ENCODE assay signal across 4 cellular contexts in the genomic region with DNA sequence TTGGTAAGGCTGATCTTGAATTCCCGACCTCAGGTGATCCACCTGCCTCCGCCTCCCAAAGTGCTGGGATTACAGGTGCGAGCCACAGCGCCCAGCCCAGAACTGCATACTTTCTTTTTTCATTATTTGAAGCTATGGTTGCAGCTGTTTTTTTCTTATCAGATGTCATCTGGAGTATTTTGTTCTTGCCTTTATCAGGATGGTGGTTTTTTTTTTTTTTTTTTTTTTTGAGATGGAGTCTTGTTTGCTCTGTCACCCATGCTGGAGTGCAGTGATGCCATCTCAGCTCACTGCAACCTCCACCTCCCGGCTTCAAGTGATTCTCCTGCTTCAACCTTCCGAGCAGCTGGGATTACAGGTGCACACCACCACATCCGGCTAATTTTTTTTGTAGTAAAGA. TPM values are rescaled to one million over a fixed set of nuclear protein-coding genes. Genes with fewer than 3 reads are reported as not detected.
DNase-seq lines count a peak whose midpoint lies in the region.
"Not testable (repeated sequence)": the region's sequence is repeated elsewhere in the genome, so short reads cannot be mapped to it uniquely, and the experiment has no call there.

No MANE protein-coding gene starts in this region.

- H2BK5ac ChIP-seq in trophoblast cell (ENCODE audit: low read depth, low read length, poor library complexity): not testable (repeated sequence)

- H4K8ac ChIP-seq in trophoblast cell (ENCODE audit: low read depth, low read length): not testable (repeated sequence)

- H3K4me2 ChIP-seq in trophoblast cell (ENCODE audit: low read length): not testable (repeated sequence)

- H3K27me3 ChIP-seq in trophoblast cell (ENCODE audit: insufficient read depth, low read length): not testable (repeated sequence)

- not testable (repeated sequence) for H4K12ac ChIP-seq in trophoblast cell (ENCODE audit: low read depth, low read length)

- not testable (repeated sequence) for H3K79me1 ChIP-seq in trophoblast cell (ENCODE audit: low read length)

- DNase-seq in NCI-H2029 (lab: John Stamatoyannopoulos, UW) (peak; percentile 36), islet precursor cell (peak; percentile 10), trophoblast cell (peak; percentile 56 to 87)
- peak; percentile 45 for DNase-seq in activated CD8-positive, alpha-beta memory T cell treated with anti-CD3 and anti-CD28 coated beads for 24 hours

- WGBS in trophoblast cell (ENCODE audit: extremely low coverage, insufficient coverage, insufficient read length): no CpG with 5 or more reads among the region's 7 CpGs

- H3K18ac ChIP-seq in trophoblast cell (ENCODE audit: low read length): not testable (repeated sequence)

- H3K4me1 ChIP-seq in trophoblast cell (ENCODE audit: control insufficient read depth in 1 of 2, insufficient read depth in 2 of 2, low read length in 2 of 2): not testable (repeated sequence)

- H3K9ac ChIP-seq in trophoblast cell (ENCODE audit: low read length): not testable (repeated sequence)

- not testable (repeated sequence) for H3K4ac ChIP-seq in trophoblast cell (ENCODE audit: low read depth, low read length)

- not testable (repeated sequence) for H3K23ac ChIP-seq in trophoblast cell (ENCODE audit: low read length)

- H3K36me3 ChIP-seq in trophoblast cell (ENCODE audit: control insufficient read depth in 1 of 2, insufficient read depth in 2 of 2, low read length in 2 of 2): not testable (repeated sequence)

- not testable (repeated sequence) for H3K27ac ChIP-seq in trophoblast cell (ENCODE audit: low read depth, low read length)

- not testable (repeated sequence) for H2BK120ac ChIP-seq in trophoblast cell (ENCODE audit: insufficient read depth, low read length, poor library complexity)

- not testable (repeated sequence) for H3K9me3 ChIP-seq in trophoblast cell (ENCODE audit: insufficient read depth, low read depth, low read length)

- H3K79me2 ChIP-seq in trophoblast cell (ENCODE audit: control insufficient read depth, insufficient read depth, low read length, poor library complexity): not testable (repeated sequence)

- H4K91ac ChIP-seq in trophoblast cell (ENCODE audit: low read depth, low read length): not testable (repeated sequence)

- not testable (repeated sequence) for H2AFZ ChIP-seq in trophoblast cell (ENCODE audit: insufficient read depth, low read length, poor library complexity)

- not testable (repeated sequence) for H2AK5ac ChIP-seq in trophoblast cell (ENCODE audit: low read length)

- not testable (repeated sequence) for H2BK12ac ChIP-seq in trophoblast cell (ENCODE audit: low read length)

- H3K14ac ChIP-seq in trophoblast cell (ENCODE audit: low read length): not testable (repeated sequence)

- not testable (repeated sequence) for H3K4me3 ChIP-seq in trophoblast cell (ENCODE audit: low read depth, low read length)

RNA-seq across cellular contexts. Expression of gene TMEM222, which starts 36.2 kb away (rescaled TPM):
- 23.7 and 23.9 TPM in 2 replicates for polyA plus RNA-seq in trophoblast cell (2013)

RNA-seq across cellular contexts. Expression of gene WDTC1, which starts 51.4 kb away (rescaled TPM):
- 12.8 and 13.3 TPM in 2 replicates for polyA plus RNA-seq in trophoblast cell (2013)

RNA-seq across cellular contexts. Expression of gene SYTL1, which starts 56.0 kb away (rescaled TPM):
- 18.2 and 20.4 TPM in 2 replicates for polyA plus RNA-seq in trophoblast cell (2013)

Comparison
In these comparisons a context has a peak if more than half of its experiments do, and no peak if none do; other contexts are left out.
1. DNase-seq: peak in every context shown above with its lines; median percentile 72 in trophoblast cell; 45 in activated CD8-positive, alpha-beta memory T cell treated with anti-CD3 and anti-CD28 coated beads for 24 hours; 36 in NCI-H2029; 10 in islet precursor cell.